In genomic region chr6:138107078-138107751, GRCh38 we compare ENCODE assay signal across 1 cellular context.
TF ChIP-seq lines count a peak whose summit lies in the region.

Gene PERP (minus strand): TSS chr6:138107419. CDS start chr6:138107340, 79 bp downstream.

TF ChIP-seq in HCT116, 20 proteins besides CTCF, POLR2A, EP300 and RAD21 (continued from another document):
- TF ChIP-seq SIN3A (IDR thresholded peaks at IDR 0.05; ENCODE audit: low read depth) (peak; percentile 75), EZH2phosphoT487 (IDR thresholded peaks at IDR 0.05; ENCODE audit: borderline replicate concordance) (no peak), SRF (IDR thresholded peaks at IDR 0.05; ENCODE audit: low read depth) (no peak)
TF ChIP-seq in HCT116: peak in this region for 8.
